In the genomic region with DNA sequence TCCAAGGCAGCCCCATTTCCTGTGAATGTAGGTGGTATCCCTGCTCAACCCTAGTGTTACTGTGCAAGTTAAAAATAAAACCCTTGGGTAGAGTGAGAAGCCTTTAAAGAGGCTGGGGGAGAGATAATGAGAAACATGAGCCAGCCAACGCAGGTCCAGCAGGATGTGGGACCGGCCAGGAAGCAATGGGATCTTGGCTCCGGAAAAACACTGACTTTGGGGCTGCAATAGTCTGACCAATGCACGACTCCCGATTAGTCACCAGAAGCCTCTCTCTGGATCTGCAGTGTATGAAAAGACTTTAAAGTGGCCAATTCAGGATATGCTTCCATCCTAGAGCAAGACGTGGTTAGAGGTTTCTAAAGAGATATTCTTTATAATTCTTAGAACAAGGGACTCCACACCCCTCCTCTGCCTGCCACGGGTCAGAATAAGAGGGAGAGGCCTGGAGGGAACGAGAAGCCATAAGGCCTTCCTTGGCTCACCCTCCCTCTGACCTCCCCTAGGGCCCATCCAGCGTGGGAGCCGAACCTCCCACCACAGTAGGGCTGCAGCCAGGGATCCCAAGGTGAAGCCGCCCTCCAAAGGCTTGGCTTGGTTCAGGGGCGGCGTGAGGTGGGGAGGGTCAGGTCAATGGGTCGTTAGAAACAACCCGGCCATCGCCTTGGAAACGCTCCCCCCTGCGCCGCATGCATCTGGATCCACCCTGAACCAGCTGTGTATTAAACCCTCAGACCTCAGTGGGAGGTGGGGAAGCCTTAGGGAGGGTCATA, we compare ENCODE assay signal across 15 cellular contexts. TPM values are rescaled to one million over a fixed set of nuclear protein-coding genes. Genes with fewer than 3 reads are reported as not detected.
DNase-seq lines count a peak whose midpoint lies in the region; ATAC-seq and TF ChIP-seq lines count a peak whose summit lies in the region.
"Had no signal": no experiment of that assay in that cellular context is flagged by ENCODE, and none has a peak within 500 bp of the region (broad histone marks: within the 10 kb centered on the region; RNA-seq: fewer than 3 reads in every experiment).

No MANE protein-coding gene starts in this region.

- H3K9me3 Mint-ChIP-seq in stimulated activated naive B cell treated with anti-CD40 and anti-IgM and Interleukin-4, amounts not matched to agents 10 μg/mL and 1 μg/mL and 100 μg/mL, for 72 hours = peaks cover 2% of the 10 kb centered on the region in 2 donors
- H3K9me3 Mint-ChIP-seq: mesothelial cell of epicardium had no signal

- TF ChIP-seq CTCF in dorsolateral prefrontal cortex (IDR thresholded peaks at IDR 0.05 in 54 of 56, conservative IDR thresholded peaks at IDR 0.05 in 2 of 56; ENCODE audit: low read depth in 1 of 56, partially characterized antibody in 56 of 56) (no peak), Peyer's patch (IDR thresholded peaks at IDR 0.05) (no peak)

- intact Hi-C loops in Right ventricle myocardium inferior (cut with DNase I) (no loop called here), cardiac septum (cut with DNase I) (no loop called here), dorsolateral prefrontal cortex (cut with DNase I) (no loop called here), aorta (cut with DNase I) (no loop called here)

- no peaks in the 10 kb centered on the region for H3K4me1 Mint-ChIP-seq in stimulated activated naive B cell treated with anti-CD40 and anti-IgM and Interleukin-4, amounts not matched to agents 10 μg/mL and 1 μg/mL and 100 μg/mL, for 72 hours
- H3K4me1 Mint-ChIP-seq: activated CD4-positive, alpha-beta T cell treated with anti-CD3 and anti-CD28 coated beads for 36 hours had no signal

- peak overlapping the region in 49 of 59 donors; percentile 5 to 97 (median 57) for H3K27ac ChIP-seq in dorsolateral prefrontal cortex
- no peak overlapping the region for H3K27ac ChIP-seq in aorta (ENCODE audit: low read depth in 1 of 2, low read length in 2 of 2)
- no peak overlapping the region for H3K27ac ChIP-seq in Peyer's patch
- H3K27ac ChIP-seq: 22Rv1, testis had no signal

- H3K4me1 ChIP-seq in aorta (ENCODE audit: control insufficient read depth in 1 of 2, insufficient read depth in 2 of 2, low read length in 2 of 2) (no peaks in the 10 kb centered on the region), Peyer's patch (no peaks in the 10 kb centered on the region)
- H3K4me1 ChIP-seq: testis had no signal

- DNase-seq in Right ventricle myocardium inferior (ENCODE audit: missing footprints) = peak; percentile 65
- no peak for DNase-seq in cardiac septum (ENCODE audit: low spot score)
- no peak for DNase-seq in dorsolateral prefrontal cortex
- peak; percentile 62 to 88 for DNase-seq in lung microvascular endothelial cell (ENCODE audit: low read depth in 2 of 2)
- peak; percentile 66 to 73 for DNase-seq in aorta
- DNase-seq in Peyer's patch = no peak
- DNase-seq in stimulated activated naive B cell treated with anti-CD40 and anti-IgM and Interleukin-4, amounts not matched to agents 10 μg/mL and 1 μg/mL and 100 μg/mL, for 72 hours = no peak
- DNase-seq in NCI-H1417 (lab: John Stamatoyannopoulos, UW) = no peak
- DNase-seq: activated CD4-positive, alpha-beta T cell treated with anti-CD3 and anti-CD28 coated beads for 36 hours; activated naive CD4-positive, alpha-beta T cell treated with anti-CD3 and anti-CD28 coated beads, Interleukin-2, amount 50 U/mL, for 16 hours; NCI-H2107; SHP77 treated with DMSO at 0.1 percent for 48 hours; testis had no signal

- H3K4me3 ChIP-seq in dorsolateral prefrontal cortex (no peak overlapping the region), aorta (ENCODE audit: low read length in 2 of 2) (no peak overlapping the region), Peyer's patch (no peak overlapping the region)
- H3K4me3 ChIP-seq: testis had no signal

- H3K36me3 Mint-ChIP-seq in stimulated activated naive B cell treated with anti-CD40 and anti-IgM and Interleukin-4, amounts not matched to agents 10 μg/mL and 1 μg/mL and 100 μg/mL, for 72 hours = no peaks in the 10 kb centered on the region
- H3K36me3 Mint-ChIP-seq: mesothelial cell of epicardium had no signal

- H3K27ac Mint-ChIP-seq in stimulated activated naive B cell treated with anti-CD40 and anti-IgM and Interleukin-4, amounts not matched to agents 10 μg/mL and 1 μg/mL and 100 μg/mL, for 72 hours = no peak overlapping the region
- H3K27ac Mint-ChIP-seq: activated CD4-positive, alpha-beta T cell treated with anti-CD3 and anti-CD28 coated beads for 36 hours; mesothelial cell of epicardium had no signal

- peaks cover 12 to 15% of the 10 kb centered on the region in 2 donors for H3K27me3 Mint-ChIP-seq in stimulated activated naive B cell treated with anti-CD40 and anti-IgM and Interleukin-4, amounts not matched to agents 10 μg/mL and 1 μg/mL and 100 μg/mL, for 72 hours
- H3K27me3 Mint-ChIP-seq: activated CD4-positive, alpha-beta T cell treated with anti-CD3 and anti-CD28 coated beads for 36 hours had no signal

- no peaks in the 10 kb centered on the region for H3K36me3 ChIP-seq in aorta (ENCODE audit: control insufficient read depth in 1 of 2, insufficient read depth in 2 of 2, low read length in 1 of 2)
- H3K36me3 ChIP-seq in Peyer's patch = no peaks in the 10 kb centered on the region

- H3K4me3 Mint-ChIP-seq in stimulated activated naive B cell treated with anti-CD40 and anti-IgM and Interleukin-4, amounts not matched to agents 10 μg/mL and 1 μg/mL and 100 μg/mL, for 72 hours = no peak overlapping the region
- H3K4me3 Mint-ChIP-seq: activated CD4-positive, alpha-beta T cell treated with anti-CD3 and anti-CD28 coated beads for 36 hours; mesothelial cell of epicardium had no signal

- 72 to 73% methylated on average over 19 of the region's 19 CpGs for WGBS in aorta, 2 donors

- H3K27me3 ChIP-seq in dorsolateral prefrontal cortex = no peaks in the 10 kb centered on the region
- H3K27me3 ChIP-seq in aorta (ENCODE audit: control insufficient read depth in 1 of 2, insufficient read depth in 2 of 2, low read length in 1 of 2) = no peaks in the 10 kb centered on the region
- no peaks in the 10 kb centered on the region for H3K27me3 ChIP-seq in Peyer's patch
- H3K27me3 ChIP-seq: testis had no signal

- TF ChIP-seq POLR2A in Peyer's patch (IDR thresholded peaks at IDR 0.05) = no peak

- ATAC-seq in Right ventricle myocardium inferior (peak; percentile 84), aorta (ENCODE audit: low FRiP score) (peak; percentile 65)
- no peak for ATAC-seq in stimulated activated naive B cell treated with anti-CD40 and anti-IgM and Interleukin-4, amounts not matched to agents 10 μg/mL and 1 μg/mL and 100 μg/mL, for 72 hours (replicated peaks)
- ATAC-seq: activated CD4-positive, alpha-beta T cell treated with anti-CD3 and anti-CD28 coated beads for 36 hours had no signal

- H3K9me3 ChIP-seq in aorta (ENCODE audit: control insufficient read depth, low read length) (no peaks in the 10 kb centered on the region), Peyer's patch (no peaks in the 10 kb centered on the region)
- H3K9me3 ChIP-seq: testis had no signal

RNA-seq across cellular contexts. Expression of a gene that starts 11.3 kb away (rescaled TPM):
- 57.0 TPM for total RNA-seq in Right ventricle myocardium inferior
- total RNA-seq in cardiac septum = 70.2 TPM
- total RNA-seq in dorsolateral prefrontal cortex = 100 to 1,000 TPM in 85 of 120 experiments, 10 to 100 TPM in 35; 39.6 to 342 (median 131) TPM
- total RNA-seq in lung microvascular endothelial cell = under 0.01 and 0.20 TPM in 2 replicates
- 10 to 100 TPM; 24.4 to 25.6 TPM for total RNA-seq in aorta
- 10 to 100 TPM; 19.8 to 44.2 TPM for polyA plus RNA-seq in aorta
- total RNA-seq in Peyer's patch = not detected
- total RNA-seq: activated CD4-positive, alpha-beta T cell treated with anti-CD3 and anti-CD28 coated beads for 36 hours had no signal

Comparison
In these comparisons a context has a peak if more than half of its experiments do, and no peak if none do; other contexts are left out.
1. DNase-seq: peak in Right ventricle myocardium inferior (single experiment), lung microvascular endothelial cell (2 of 2) and aorta (2 of 2); none in cardiac septum (single experiment), dorsolateral prefrontal cortex (0 of 10), Peyer's patch (0 of 3), stimulated activated naive B cell treated with anti-CD40 and anti-IgM and Interleukin-4, amounts not matched to agents 10 μg/mL and 1 μg/mL and 100 μg/mL, for 72 hours (single experiment) and NCI-H1417 (0 of 3).
2. ATAC-seq: peak in Right ventricle myocardium inferior (single experiment) and aorta (single experiment); none in stimulated activated naive B cell treated with anti-CD40 and anti-IgM and Interleukin-4, amounts not matched to agents 10 μg/mL and 1 μg/mL and 100 μg/mL, for 72 hours (0 of 2).
3. H3K27ac ChIP-seq: peak in dorsolateral prefrontal cortex (49 of 59); none in aorta (0 of 2) and Peyer's patch (0 of 4).
4. RNA of a gene that starts 11.3 kb away (total RNA-seq): 39.6 to 342 TPM in dorsolateral prefrontal cortex, 70.2 TPM in cardiac septum (single experiment), 57.0 TPM in Right ventricle myocardium inferior (single experiment) and 24.4 to 25.6 TPM in aorta; under 0.01 to 0.20 TPM in lung microvascular endothelial cell and not detected in Peyer's patch; every median in the first group is over 10 times any median in the second.